ENCODE assay signal across 1 cellular context in the genomic region with DNA sequence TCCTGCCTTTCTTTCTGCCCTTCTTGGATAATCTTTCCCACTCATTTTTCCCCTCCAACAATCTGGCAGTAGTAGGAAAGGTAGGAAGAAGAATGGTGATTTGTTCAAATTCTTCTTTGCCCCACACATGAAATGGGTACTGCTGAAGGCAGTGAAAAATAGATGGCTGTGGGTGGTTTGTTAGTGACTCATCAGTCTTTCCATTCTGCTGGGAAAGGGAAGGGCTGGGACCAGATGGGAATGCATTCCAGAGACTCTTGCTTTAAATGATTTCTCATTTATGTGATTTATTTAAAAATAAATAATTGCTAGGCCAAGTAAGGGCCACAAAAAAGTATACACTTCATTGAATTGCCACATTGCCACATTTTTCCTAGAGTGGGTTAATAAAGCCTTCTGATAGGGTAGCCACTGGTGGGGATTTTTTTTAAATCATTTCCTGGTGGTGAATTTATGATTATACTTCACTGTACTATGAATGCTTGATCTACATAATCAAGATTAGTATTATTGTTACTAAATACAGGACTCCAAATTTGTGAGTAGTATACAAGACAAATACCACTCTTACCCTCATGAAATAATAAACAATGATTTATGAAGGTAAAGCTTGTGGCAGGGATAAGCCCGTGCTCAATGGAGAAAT.
TF ChIP-seq lines count a peak whose summit lies in the region.

No MANE protein-coding gene starts in this region.

TF ChIP-seq in GM23338, 12 proteins besides CTCF, POLR2A, EP300 and RAD21 (continued from another document):
- TF ChIP-seq, protein P1, sequence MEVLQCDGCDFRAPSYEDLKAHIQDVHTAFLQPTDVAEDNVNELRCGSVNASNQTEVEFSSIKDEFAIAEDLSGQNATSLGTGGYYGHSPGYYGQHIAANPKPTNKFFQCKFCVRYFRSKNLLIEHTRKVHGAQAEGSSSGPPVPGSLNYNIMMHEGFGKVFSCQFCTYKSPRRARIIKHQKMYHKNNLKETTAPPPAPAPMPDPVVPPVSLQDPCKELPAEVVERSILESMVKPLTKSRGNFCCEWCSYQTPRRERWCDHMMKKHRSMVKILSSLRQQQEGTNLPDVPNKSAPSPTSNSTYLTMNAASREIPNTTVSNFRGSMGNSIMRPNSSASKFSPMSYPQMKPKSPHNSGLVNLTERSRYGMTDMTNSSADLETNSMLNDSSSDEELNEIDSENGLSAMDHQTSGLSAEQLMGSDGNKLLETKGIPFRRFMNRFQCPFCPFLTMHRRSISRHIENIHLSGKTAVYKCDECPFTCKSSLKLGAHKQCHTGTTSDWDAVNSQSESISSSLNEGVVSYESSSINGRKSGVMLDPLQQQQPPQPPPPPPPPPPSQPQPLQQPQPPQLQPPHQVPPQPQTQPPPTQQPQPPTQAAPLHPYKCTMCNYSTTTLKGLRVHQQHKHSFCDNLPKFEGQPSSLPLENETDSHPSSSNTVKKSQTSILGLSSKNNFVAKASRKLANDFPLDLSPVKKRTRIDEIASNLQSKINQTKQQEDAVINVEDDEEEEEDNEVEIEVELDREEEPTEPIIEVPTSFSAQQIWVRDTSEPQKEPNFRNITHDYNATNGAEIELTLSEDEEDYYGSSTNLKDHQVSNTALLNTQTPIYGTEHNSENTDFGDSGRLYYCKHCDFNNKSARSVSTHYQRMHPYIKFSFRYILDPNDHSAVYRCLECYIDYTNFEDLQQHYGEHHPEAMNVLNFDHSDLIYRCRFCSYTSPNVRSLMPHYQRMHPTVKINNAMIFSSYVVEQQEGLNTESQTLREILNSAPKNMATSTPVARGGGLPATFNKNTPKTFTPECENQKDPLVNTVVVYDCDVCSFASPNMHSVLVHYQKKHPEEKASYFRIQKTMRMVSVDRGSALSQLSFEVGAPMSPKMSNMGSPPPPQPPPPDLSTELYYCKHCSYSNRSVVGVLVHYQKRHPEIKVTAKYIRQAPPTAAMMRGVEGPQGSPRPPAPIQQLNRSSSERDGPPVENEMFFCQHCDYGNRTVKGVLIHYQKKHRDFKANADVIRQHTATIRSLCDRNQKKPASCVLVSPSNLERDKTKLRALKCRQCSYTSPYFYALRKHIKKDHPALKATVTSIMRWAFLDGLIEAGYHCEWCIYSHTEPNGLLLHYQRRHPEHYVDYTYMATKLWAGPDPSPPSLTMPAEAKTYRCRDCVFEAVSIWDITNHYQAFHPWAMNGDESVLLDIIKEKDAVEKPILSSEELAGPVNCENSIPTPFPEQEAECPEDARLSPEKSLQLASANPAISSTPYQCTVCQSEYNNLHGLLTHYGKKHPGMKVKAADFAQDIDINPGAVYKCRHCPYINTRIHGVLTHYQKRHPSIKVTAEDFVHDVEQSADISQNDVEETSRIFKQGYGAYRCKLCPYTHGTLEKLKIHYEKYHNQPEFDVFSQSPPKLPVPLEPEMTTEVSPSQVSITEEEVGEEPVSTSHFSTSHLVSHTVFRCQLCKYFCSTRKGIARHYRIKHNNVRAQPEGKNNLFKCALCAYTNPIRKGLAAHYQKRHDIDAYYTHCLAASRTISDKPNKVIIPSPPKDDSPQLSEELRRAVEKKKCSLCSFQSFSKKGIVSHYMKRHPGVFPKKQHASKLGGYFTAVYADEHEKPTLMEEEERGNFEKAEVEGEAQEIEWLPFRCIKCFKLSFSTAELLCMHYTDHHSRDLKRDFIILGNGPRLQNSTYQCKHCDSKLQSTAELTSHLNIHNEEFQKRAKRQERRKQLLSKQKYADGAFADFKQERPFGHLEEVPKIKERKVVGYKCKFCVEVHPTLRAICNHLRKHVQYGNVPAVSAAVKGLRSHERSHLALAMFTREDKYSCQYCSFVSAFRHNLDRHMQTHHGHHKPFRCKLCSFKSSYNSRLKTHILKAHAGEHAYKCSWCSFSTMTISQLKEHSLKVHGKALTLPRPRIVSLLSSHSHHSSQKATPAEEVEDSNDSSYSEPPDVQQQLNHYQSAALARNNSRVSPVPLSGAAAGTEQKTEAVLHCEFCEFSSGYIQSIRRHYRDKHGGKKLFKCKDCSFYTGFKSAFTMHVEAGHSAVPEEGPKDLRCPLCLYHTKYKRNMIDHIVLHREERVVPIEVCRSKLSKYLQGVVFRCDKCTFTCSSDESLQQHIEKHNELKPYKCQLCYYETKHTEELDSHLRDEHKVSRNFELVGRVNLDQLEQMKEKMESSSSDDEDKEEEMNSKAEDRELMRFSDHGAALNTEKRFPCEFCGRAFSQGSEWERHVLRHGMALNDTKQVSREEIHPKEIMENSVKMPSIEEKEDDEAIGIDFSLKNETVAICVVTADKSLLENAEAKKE (CRISPR knock-in tag; IDR thresholded peaks at IDR 0.05), result no peak
- TF ChIP-seq, protein P2, sequence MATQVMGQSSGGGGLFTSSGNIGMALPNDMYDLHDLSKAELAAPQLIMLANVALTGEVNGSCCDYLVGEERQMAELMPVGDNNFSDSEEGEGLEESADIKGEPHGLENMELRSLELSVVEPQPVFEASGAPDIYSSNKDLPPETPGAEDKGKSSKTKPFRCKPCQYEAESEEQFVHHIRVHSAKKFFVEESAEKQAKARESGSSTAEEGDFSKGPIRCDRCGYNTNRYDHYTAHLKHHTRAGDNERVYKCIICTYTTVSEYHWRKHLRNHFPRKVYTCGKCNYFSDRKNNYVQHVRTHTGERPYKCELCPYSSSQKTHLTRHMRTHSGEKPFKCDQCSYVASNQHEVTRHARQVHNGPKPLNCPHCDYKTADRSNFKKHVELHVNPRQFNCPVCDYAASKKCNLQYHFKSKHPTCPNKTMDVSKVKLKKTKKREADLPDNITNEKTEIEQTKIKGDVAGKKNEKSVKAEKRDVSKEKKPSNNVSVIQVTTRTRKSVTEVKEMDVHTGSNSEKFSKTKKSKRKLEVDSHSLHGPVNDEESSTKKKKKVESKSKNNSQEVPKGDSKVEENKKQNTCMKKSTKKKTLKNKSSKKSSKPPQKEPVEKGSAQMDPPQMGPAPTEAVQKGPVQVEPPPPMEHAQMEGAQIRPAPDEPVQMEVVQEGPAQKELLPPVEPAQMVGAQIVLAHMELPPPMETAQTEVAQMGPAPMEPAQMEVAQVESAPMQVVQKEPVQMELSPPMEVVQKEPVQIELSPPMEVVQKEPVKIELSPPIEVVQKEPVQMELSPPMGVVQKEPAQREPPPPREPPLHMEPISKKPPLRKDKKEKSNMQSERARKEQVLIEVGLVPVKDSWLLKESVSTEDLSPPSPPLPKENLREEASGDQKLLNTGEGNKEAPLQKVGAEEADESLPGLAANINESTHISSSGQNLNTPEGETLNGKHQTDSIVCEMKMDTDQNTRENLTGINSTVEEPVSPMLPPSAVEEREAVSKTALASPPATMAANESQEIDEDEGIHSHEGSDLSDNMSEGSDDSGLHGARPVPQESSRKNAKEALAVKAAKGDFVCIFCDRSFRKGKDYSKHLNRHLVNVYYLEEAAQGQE (IDR thresholded peaks at IDR 0.05; ENCODE audit: unreplicated experiment), result no peak
- no peak for TF ChIP-seq JUNB (IDR thresholded peaks at IDR 0.05; ENCODE audit: unreplicated experiment)
- TF ChIP-seq, protein P3, sequence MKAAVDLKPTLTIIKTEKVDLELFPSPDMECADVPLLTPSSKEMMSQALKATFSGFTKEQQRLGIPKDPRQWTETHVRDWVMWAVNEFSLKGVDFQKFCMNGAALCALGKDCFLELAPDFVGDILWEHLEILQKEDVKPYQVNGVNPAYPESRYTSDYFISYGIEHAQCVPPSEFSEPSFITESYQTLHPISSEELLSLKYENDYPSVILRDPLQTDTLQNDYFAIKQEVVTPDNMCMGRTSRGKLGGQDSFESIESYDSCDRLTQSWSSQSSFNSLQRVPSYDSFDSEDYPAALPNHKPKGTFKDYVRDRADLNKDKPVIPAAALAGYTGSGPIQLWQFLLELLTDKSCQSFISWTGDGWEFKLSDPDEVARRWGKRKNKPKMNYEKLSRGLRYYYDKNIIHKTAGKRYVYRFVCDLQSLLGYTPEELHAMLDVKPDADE (IDR thresholded peaks at IDR 0.05), result no peak
- no peak for TF ChIP-seq POLR2AphosphoS5 (IDR thresholded peaks at IDR 0.05; ENCODE audit: low read depth)
- TF ChIP-seq ZNF114 (CRISPR knock-in tag; IDR thresholded peaks at IDR 0.05), result no peak
- no peak for TF ChIP-seq STAT1 (IDR thresholded peaks at IDR 0.05; ENCODE audit: unreplicated experiment)
